ENCODE assay signal across 27 cellular contexts in the genomic region with DNA sequence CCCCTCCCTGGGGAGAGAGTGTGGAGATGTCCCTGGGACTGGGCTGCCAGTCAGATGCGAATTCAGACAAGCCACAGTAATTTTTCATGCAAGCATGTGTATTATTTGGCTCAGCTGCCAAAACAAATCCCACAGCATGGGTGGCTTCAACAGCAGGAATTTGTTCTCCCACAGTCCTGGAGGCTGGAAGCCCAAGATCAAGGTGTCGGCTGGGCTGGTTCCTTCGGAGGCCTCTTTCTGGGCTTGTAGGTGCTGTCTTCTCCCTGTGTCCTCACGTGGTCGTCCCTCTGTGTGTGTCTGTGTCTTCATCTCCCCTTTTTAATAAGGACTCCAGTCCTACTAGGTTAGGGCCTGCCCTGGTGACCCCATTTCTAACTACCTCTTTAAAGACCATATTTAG.
"Had no signal": no experiment of that assay in that cellular context is flagged by ENCODE, and none has a peak within 500 bp of the region (broad histone marks: within the 10 kb centered on the region; RNA-seq: fewer than 3 reads in every experiment).

No MANE protein-coding gene starts in this region.

- H3K27ac Mint-ChIP-seq: dendritic cell treated with granulocyte-macrophage colony-stimulating factor and Interleukin-4, amounts not matched to agents 40 ng/mL and 50 ng/mL, for 4 days; effector memory CD8-positive, alpha-beta T cell; endodermal cell; naive thymus-derived CD4-positive, alpha-beta T cell had no signal

- H3K36me3 Mint-ChIP-seq: immature natural killer cell; naive thymus-derived CD4-positive, alpha-beta T cell had no signal

- H3K27me3 ChIP-seq: colonic mucosa, hepatocyte had no signal

- H3K36me3 ChIP-seq: colonic mucosa, esophagus squamous epithelium, gastrocnemius medialis, heart left ventricle, lower lobe of right lung had no signal

- DNase-seq: colonic mucosa; cortex of kidney; effector CD8-positive, alpha-beta T cell; effector memory CD8-positive, alpha-beta T cell; endodermal cell; erythroblast; esophagus squamous epithelium; foreskin fibroblast; foreskin melanocyte; gastrocnemius medialis; heart left ventricle; hypothalamus; immature natural killer cell; islet precursor cell; kidney; kidney glomerular epithelial cell; left colon; left ventricle myocardium superior; lower lobe of right lung; mesenchymal stem cell; midbrain had no signal

- H3K4me1 Mint-ChIP-seq: endodermal cell; immature natural killer cell; naive thymus-derived CD4-positive, alpha-beta T cell had no signal

- H3K9me3 Mint-ChIP-seq: dendritic cell treated with granulocyte-macrophage colony-stimulating factor and Interleukin-4, amounts not matched to agents 40 ng/mL and 50 ng/mL, for 4 days; effector memory CD8-positive, alpha-beta T cell; immature natural killer cell; naive thymus-derived CD4-positive, alpha-beta T cell had no signal

- H3K4me2 ChIP-seq: hepatocyte had no signal

- H3K27ac ChIP-seq: colonic mucosa, epithelial cell of prostate, esophagus squamous epithelium, gastrocnemius medialis, heart left ventricle, hepatocyte, lower lobe of right lung had no signal

- H3K4me3 ChIP-seq: colonic mucosa, esophagus squamous epithelium, gastrocnemius medialis, heart left ventricle, hepatocyte, lower lobe of right lung had no signal

- H2AFZ ChIP-seq: hepatocyte had no signal

- H3K27me3 Mint-ChIP-seq: dendritic cell treated with granulocyte-macrophage colony-stimulating factor and Interleukin-4, amounts not matched to agents 40 ng/mL and 50 ng/mL, for 4 days had no signal

- H3K79me2 ChIP-seq: hepatocyte had no signal

- H3K4me3 Mint-ChIP-seq: dendritic cell treated with granulocyte-macrophage colony-stimulating factor and Interleukin-4, amounts not matched to agents 40 ng/mL and 50 ng/mL, for 4 days; effector memory CD8-positive, alpha-beta T cell; endodermal cell; immature natural killer cell; naive thymus-derived CD4-positive, alpha-beta T cell had no signal

- ATAC-seq: effector memory CD8-positive, alpha-beta T cell; esophagus mucosa; gastrocnemius medialis; heart left ventricle; left colon; left lobe of liver; left ventricle myocardium superior; lower lobe of right lung; naive thymus-derived CD4-positive, alpha-beta T cell had no signal

- H3K4me1 ChIP-seq: colonic mucosa, esophagus squamous epithelium, gastrocnemius medialis, lower lobe of right lung had no signal

- H3K9me3 ChIP-seq: colonic mucosa, esophagus squamous epithelium, gastrocnemius medialis, heart left ventricle, lower lobe of right lung had no signal
